In the genomic region with DNA sequence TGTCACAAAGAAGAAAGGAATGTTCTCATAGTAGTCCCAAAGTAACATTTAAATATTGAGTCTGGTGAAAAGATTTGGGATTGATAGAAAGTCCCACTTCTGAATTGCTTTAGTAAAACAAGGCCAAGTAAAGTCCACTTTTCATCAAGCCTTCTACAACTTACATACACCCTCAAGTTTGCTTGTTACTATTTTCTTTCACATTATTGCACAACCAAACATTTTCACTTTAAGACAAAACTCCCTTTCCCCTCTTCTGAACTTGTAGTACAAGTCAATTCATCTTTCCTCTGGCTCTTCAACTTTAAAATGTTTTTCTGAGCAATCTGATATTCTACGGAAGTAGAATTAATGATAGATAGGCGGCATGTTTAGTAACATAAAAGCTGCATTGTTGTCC, we compare ENCODE assay signal across 28 cellular contexts.
"Had no signal": no experiment of that assay in that cellular context is flagged by ENCODE, and none has a peak within 500 bp of the region (broad histone marks: within the 10 kb centered on the region; RNA-seq: fewer than 3 reads in every experiment).

No MANE protein-coding gene starts in this region.

- H3K79me2 ChIP-seq: hepatocyte, parathyroid adenoma had no signal

- H3K4me1 Mint-ChIP-seq: naive B cell, nephron progenitor cell, neural progenitor cell had no signal

- H3K9me3 Mint-ChIP-seq: mesothelial cell of epicardium; naive B cell; natural killer cell; nephron progenitor cell; neural progenitor cell; stimulated activated effector memory CD8-positive, alpha-beta T cell treated with anti-CD3 and anti-CD28 coated beads, Interleukin-12 subunit alpha, Interleukin-12 subunit beta, amount 100 ng/mL, for 72 hours; stimulated activated naive CD8-positive, alpha-beta T cell treated with anti-CD3 and anti-CD28 coated beads, Interleukin-15, amount 100 ng/mL, for 72 hours; type B pancreatic cell had no signal

- H3K4me2 ChIP-seq: hepatocyte, neural progenitor cell had no signal

- H3K9ac ChIP-seq: neural progenitor cell, parathyroid adenoma had no signal

- H3K27ac Mint-ChIP-seq: mesothelial cell of epicardium; natural killer cell; nephron progenitor cell; neural progenitor cell; progenitor cell of endocrine pancreas; stimulated activated naive CD8-positive, alpha-beta T cell treated with anti-CD3 and anti-CD28 coated beads, Interleukin-15, amount 100 ng/mL, for 72 hours; type B pancreatic cell had no signal

- H3K27me3 ChIP-seq: hepatocyte, neural progenitor cell, neutrophil, right atrium auricular region, tibial nerve, vagina had no signal

- H3K9me3 ChIP-seq: left ventricle myocardium inferior, neutrophil, right atrium auricular region, tibial nerve, vagina had no signal

- ATAC-seq: natural killer cell; sciatic nerve; stimulated activated effector memory CD8-positive, alpha-beta T cell treated with anti-CD3 and anti-CD28 coated beads, Interleukin-12 subunit alpha, Interleukin-12 subunit beta, amount 100 ng/mL, for 72 hours; stimulated activated naive CD8-positive, alpha-beta T cell treated with anti-CD3 and anti-CD28 coated beads, Interleukin-15, amount 100 ng/mL, for 72 hours had no signal

- H3K27ac ChIP-seq: hepatocyte, left ventricle myocardium inferior, neural progenitor cell, neutrophil, parathyroid adenoma, right atrium auricular region, skin epidermis, tibial nerve, vagina had no signal

- DNase-seq: islet precursor cell; left ventricle myocardium inferior; mesendoderm; naive B cell; natural killer cell; nephron progenitor cell; occipital lobe; stimulated activated CD4-positive, alpha-beta T cell treated with anti-CD3 and anti-CD28 coated beads, Interleukin-12 subunit alpha, Interleukin-12 subunit beta, amount 100 ng/mL, for 4 hours; stimulated activated CD4-positive, alpha-beta T cell treated with anti-CD3 and anti-CD28 coated beads, Interleukin-15, amount 100 ng/mL, for 24 hours; stimulated activated CD4-positive, alpha-beta T cell treated with anti-CD3 and anti-CD28 coated beads, Interleukin-2, amount 100 ng/mL, for 24 hours; stimulated activated CD4-positive, alpha-beta T cell treated with anti-CD3 and anti-CD28 coated beads, Interleukin-4, amount 100 ng/mL, for 1 hour; stimulated activated naive CD4-positive, alpha-beta T cell; stimulated activated naive CD8-positive, alpha-beta T cell treated with anti-CD3 and anti-CD28 coated beads, Interleukin-15, amount 100 ng/mL, for 72 hours; substantia nigra had no signal

- H3K4me3 ChIP-seq: hepatocyte, left ventricle myocardium inferior, lung, neural progenitor cell, right atrium auricular region, skin epidermis, tibial nerve, vagina had no signal

- H3K27me3 Mint-ChIP-seq: naive B cell; progenitor cell of endocrine pancreas; stimulated activated naive CD8-positive, alpha-beta T cell treated with anti-CD3 and anti-CD28 coated beads, Interleukin-15, amount 100 ng/mL, for 72 hours; type B pancreatic cell had no signal

- H3K4me1 ChIP-seq: left ventricle myocardium inferior, neural progenitor cell, parathyroid adenoma, right atrium auricular region, tibial nerve, vagina had no signal

- H3K4me3 Mint-ChIP-seq: mesothelial cell of epicardium; naive B cell; natural killer cell; nephron progenitor cell; neural progenitor cell; stimulated activated effector memory CD8-positive, alpha-beta T cell treated with anti-CD3 and anti-CD28 coated beads, Interleukin-12 subunit alpha, Interleukin-12 subunit beta, amount 100 ng/mL, for 72 hours; stimulated activated naive CD8-positive, alpha-beta T cell treated with anti-CD3 and anti-CD28 coated beads, Interleukin-15, amount 100 ng/mL, for 72 hours; type B pancreatic cell had no signal

- H2AFZ ChIP-seq: hepatocyte, neural progenitor cell, parathyroid adenoma had no signal
